Comparison of ENCODE assay signal across 10 cellular contexts in the genomic region with DNA sequence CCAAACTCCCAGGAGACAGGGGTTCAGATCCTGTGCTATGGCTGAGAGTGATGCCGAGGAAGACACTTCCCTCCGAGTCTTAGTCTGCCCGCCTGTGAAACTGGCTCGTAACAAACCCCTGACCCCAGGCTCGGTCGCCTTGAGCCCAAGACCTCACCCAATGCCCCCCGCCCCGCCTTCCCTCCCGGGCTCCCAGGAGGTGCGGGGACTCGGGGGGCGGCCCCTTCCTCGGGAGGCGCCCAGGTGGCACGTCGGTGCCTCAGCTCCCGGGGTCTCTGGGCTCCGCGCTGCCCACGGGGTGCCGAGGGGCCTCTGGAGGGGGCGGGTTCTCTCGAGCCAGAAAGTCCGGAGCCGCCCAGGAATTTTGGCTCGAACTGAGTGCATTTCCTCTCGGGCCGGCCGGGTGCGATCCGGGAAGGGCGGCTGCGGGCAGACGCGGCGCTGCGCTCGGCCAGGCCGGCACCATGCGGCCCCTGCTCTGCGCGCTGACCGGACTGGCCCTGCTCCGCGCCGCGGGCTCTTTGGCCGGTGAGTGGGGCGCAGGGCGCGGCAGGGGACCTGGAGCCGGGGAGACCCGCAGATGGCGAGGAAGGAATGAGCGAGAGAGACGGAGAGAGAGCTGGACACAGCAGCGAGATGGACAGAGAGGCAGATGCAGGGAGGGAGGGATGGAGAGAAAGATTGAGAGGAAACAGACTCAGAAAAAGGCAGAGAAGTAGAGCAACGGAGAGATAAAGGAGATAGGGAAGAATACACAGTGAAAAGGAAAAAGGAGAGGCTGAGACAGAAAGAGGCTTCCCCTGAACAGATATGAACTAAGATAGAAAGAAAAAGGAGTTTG. TPM values are rescaled to one million over a fixed set of nuclear protein-coding genes. Genes with fewer than 3 reads are reported as not detected.
A peak's percentile ranks its signal among the peaks of the same experiment; 100 is the strongest.
DNase-seq lines count a peak whose midpoint lies in the region; ATAC-seq and TF ChIP-seq lines count a peak whose summit lies in the region.
"Had no signal": no experiment of that assay in that cellular context is flagged by ENCODE, and none has a peak within 500 bp of the region (broad histone marks: within the 10 kb centered on the region; RNA-seq: fewer than 3 reads in every experiment).

A gene with protein sequence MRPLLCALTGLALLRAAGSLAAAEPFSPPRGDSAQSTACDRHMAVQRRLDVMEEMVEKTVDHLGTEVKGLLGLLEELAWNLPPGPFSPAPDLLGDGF (plus strand): TSS at position 432 of the 841 bp plus-strand sequence. CDS start 33 bp downstream, at position 465.

- H3K36me3 ChIP-seq in fibroblast of lung (ENCODE audit: control insufficient read depth, insufficient read depth, low read length) = no peaks in the 10 kb centered on the region
- H3K36me3 ChIP-seq in muscle layer of duodenum (ENCODE audit: control insufficient read depth in 1 of 2, insufficient read depth in 2 of 2, low read length in 2 of 2) = no peaks in the 10 kb centered on the region
- H3K36me3 ChIP-seq in vagina = no peaks in the 10 kb centered on the region

- H3K9me3 ChIP-seq in fibroblast of lung (ENCODE audit: control insufficient read depth, insufficient read depth, low read depth, low read length) (no peaks in the 10 kb centered on the region), muscle layer of duodenum (ENCODE audit: control insufficient read depth in 1 of 2, low read length in 2 of 2) (no peaks in the 10 kb centered on the region), vagina (no peaks in the 10 kb centered on the region)

- no peaks in the 10 kb centered on the region for H4K20me1 ChIP-seq in fibroblast of lung (ENCODE audit: control insufficient read depth, extremely low read depth, insufficient read depth, low read length)

- H3K4me3 Mint-ChIP-seq in activated naive CD8-positive, alpha-beta T cell = peak within 1 kb of the TSS; percentile 59
- H3K4me3 Mint-ChIP-seq in activated naive CD8-positive, alpha-beta T cell treated with anti-CD3 and anti-CD28 coated beads, Interleukin-2, amount 50 U/mL, for 24 hours = no peak within 1 kb of the TSS

- H3K79me2 ChIP-seq in fibroblast of lung (ENCODE audit: control insufficient read depth, insufficient read depth, low read length) = peaks cover 13% of the 10 kb centered on the region

- H3K4me1 Mint-ChIP-seq in activated naive CD8-positive, alpha-beta T cell (ENCODE audit: low read depth) = peaks cover 7% of the 10 kb centered on the region
- no peaks in the 10 kb centered on the region for H3K4me1 Mint-ChIP-seq in activated naive CD8-positive, alpha-beta T cell treated with anti-CD3 and anti-CD28 coated beads, Interleukin-2, amount 50 U/mL, for 24 hours

- H3K9ac ChIP-seq in fibroblast of lung (ENCODE audit: insufficient read depth, low read length) = peak within 1 kb of the TSS; percentile 97

- peak within 1 kb of the TSS; percentile 96 for H3K4me2 ChIP-seq in fibroblast of lung (ENCODE audit: extremely low read depth, insufficient read depth, low read length)

- H3K9me3 Mint-ChIP-seq in activated naive CD8-positive, alpha-beta T cell (ENCODE audit: low read depth) = no peaks in the 10 kb centered on the region
- no peaks in the 10 kb centered on the region for H3K9me3 Mint-ChIP-seq in activated naive CD8-positive, alpha-beta T cell treated with anti-CD3 and anti-CD28 coated beads, Interleukin-2, amount 50 U/mL, for 24 hours
- H3K9me3 Mint-ChIP-seq: activated naive CD4-positive, alpha-beta T cell treated with anti-CD3 and anti-CD28 coated beads, Interleukin-2, amount 50 U/mL, for 72 hours had no signal

- H3K36me3 Mint-ChIP-seq in activated naive CD8-positive, alpha-beta T cell = no peaks in the 10 kb centered on the region
- no peaks in the 10 kb centered on the region for H3K36me3 Mint-ChIP-seq in activated naive CD8-positive, alpha-beta T cell treated with anti-CD3 and anti-CD28 coated beads, Interleukin-2, amount 50 U/mL, for 24 hours (ENCODE audit: low read depth)
- H3K36me3 Mint-ChIP-seq: activated naive CD4-positive, alpha-beta T cell treated with anti-CD3 and anti-CD28 coated beads, Interleukin-2, amount 50 U/mL, for 72 hours had no signal

- intact Hi-C loops in vagina (cut with DNase I) = loop anchor here (10.0 kb wide), 1 partner anchor 68 kb away; no protein-coding TSS in a partner anchor

- no peak for DNase-seq in activated naive CD8-positive, alpha-beta T cell treated with anti-CD3 and anti-CD28 coated beads, Interleukin-2, amount 50 U/mL, for 24 hours
- DNase-seq in fibroblast of lung (ENCODE audit: low read depth in 2 of 2) (peak; percentile 37 to 44), vagina (ENCODE audit: extremely low spot score in 2 of 2) (no peak), globus pallidus (ENCODE audit: low spot score) (no peak)

- no peaks in the 10 kb centered on the region for H3K27me3 ChIP-seq in fibroblast of lung (ENCODE audit: control insufficient read depth, insufficient read depth, low read length)
- peaks cover 12% of the 10 kb centered on the region for H3K27me3 ChIP-seq in muscle layer of duodenum (ENCODE audit: low read depth, low read length)
- H3K27me3 ChIP-seq in vagina = no peaks in the 10 kb centered on the region

- peak within 1 kb of the TSS; percentile 61 to 89 (median 70) for H3K4me3 ChIP-seq in fibroblast of lung (replicated peaks in 1 of 4; ENCODE audit: control extremely low read depth in 1 of 4, insufficient read depth in 1 of 4, low read depth in 3 of 4, low read length in 4 of 4)
- H3K4me3 ChIP-seq in muscle layer of duodenum (ENCODE audit: low read depth in 1 of 2, low read length in 2 of 2) = peak within 1 kb of the TSS; percentile 47 to 63
- H3K4me3 ChIP-seq in vagina = peak within 1 kb of the TSS; percentile 52 to 67

- H3K27ac ChIP-seq in fibroblast of lung (ENCODE audit: insufficient read depth, low read length) (peak within 1 kb of the TSS; percentile 96), muscle layer of duodenum (ENCODE audit: low read length) (peak within 1 kb of the TSS; percentile 72), vagina (peak within 1 kb of the TSS; percentile 85)

- no peak for TF ChIP-seq CTCF in fibroblast of lung (conservative IDR thresholded peaks at IDR 0.05 in 1 of 2, IDR thresholded peaks at IDR 0.05 in 1 of 2; ENCODE audit: low read depth in 1 of 2, low read length in 2 of 2)
- TF ChIP-seq CTCF in vagina (IDR thresholded peaks at IDR 0.05) = no peak

- peak within 1 kb of the TSS; percentile 14 for H2AFZ ChIP-seq in fibroblast of lung (ENCODE audit: low read length)

- no peak for ATAC-seq in activated naive CD8-positive, alpha-beta T cell treated with anti-CD3 and anti-CD28 coated beads, Interleukin-2, amount 50 U/mL, for 24 hours
- ATAC-seq in GM21717 (IDR thresholded peaks at IDR 0.05; ENCODE audit: unreplicated experiment) = no peak
- ATAC-seq in GM19463 (IDR thresholded peaks at IDR 0.05; ENCODE audit: unreplicated experiment) = no peak

- H3K4me1 ChIP-seq in fibroblast of lung (ENCODE audit: control insufficient read depth, extremely low read depth, insufficient read depth, low read length) (peaks cover 17% of the 10 kb centered on the region), muscle layer of duodenum (ENCODE audit: control insufficient read depth in 1 of 2, insufficient read depth in 2 of 2, low read length in 2 of 2) (peaks cover 0 to 4% of the 10 kb centered on the region in 2 donors), vagina (peaks cover 33% of the 10 kb centered on the region)

- peaks cover 18% of the 10 kb centered on the region for H3K27me3 Mint-ChIP-seq in activated naive CD8-positive, alpha-beta T cell
- peaks cover 31% of the 10 kb centered on the region for H3K27me3 Mint-ChIP-seq in activated naive CD8-positive, alpha-beta T cell treated with anti-CD3 and anti-CD28 coated beads, Interleukin-2, amount 50 U/mL, for 24 hours

- no peak for TF ChIP-seq POLR2A in vagina (IDR thresholded peaks at IDR 0.05)

- H3K27ac Mint-ChIP-seq in activated naive CD8-positive, alpha-beta T cell = no peak within 1 kb of the TSS
- H3K27ac Mint-ChIP-seq in activated naive CD8-positive, alpha-beta T cell treated with anti-CD3 and anti-CD28 coated beads, Interleukin-2, amount 50 U/mL, for 24 hours = no peak within 1 kb of the TSS
- H3K27ac Mint-ChIP-seq: activated naive CD4-positive, alpha-beta T cell treated with anti-CD3 and anti-CD28 coated beads, Interleukin-2, amount 50 U/mL, for 72 hours had no signal

RNA-seq across cellular contexts. Expression of the gene that starts here (rescaled TPM):
- total RNA-seq in fibroblast of lung = 15.7 and 16.7 TPM in 2 replicates
- 17.4 and 40.4 TPM in 2 replicates for polyA plus RNA-seq in fibroblast of lung
- polyA plus RNA-seq in fibroblast of lung (2012) = 76.8 and 160 TPM in 2 replicates
- polyA minus RNA-seq in fibroblast of lung (ENCODE audit: low replicate concordance) = 3.4 and 12.8 TPM in 2 replicates
- total RNA-seq in vagina = 61.4 TPM
- total RNA-seq: activated naive CD4-positive, alpha-beta T cell treated with anti-CD3 and anti-CD28 coated beads, Interleukin-2, amount 50 U/mL, for 72 hours; NCI-H460 had no signal

Comparison
In these comparisons a context has a peak if more than half of its experiments do, and no peak if none do; other contexts are left out.
1. DNase-seq: peak in fibroblast of lung (2 of 2); none in activated naive CD8-positive, alpha-beta T cell treated with anti-CD3 and anti-CD28 coated beads, Interleukin-2, amount 50 U/mL, for 24 hours (single experiment), vagina (0 of 2) and globus pallidus (single experiment).
2. Peak in every context shown above with its lines, with median percentiles within 50 percentile points of each other: H3K27ac ChIP-seq and H3K4me3 ChIP-seq.